1 cellular context compared by ENCODE assay signal in genomic region chr22:21759133-21759532, GRCh38.
TF ChIP-seq lines count a peak whose summit lies in the region.

No MANE protein-coding gene starts in this region.

TF ChIP-seq in GM23338, 12 proteins besides CTCF, POLR2A, EP300 and RAD21 (continued from another document):
- no peak for TF ChIP-seq ZNF462 (CRISPR knock-in tag; IDR thresholded peaks at IDR 0.05)
- TF ChIP-seq STAT1 (IDR thresholded peaks at IDR 0.05; ENCODE audit: unreplicated experiment): no peak
- TF ChIP-seq ETS1 (IDR thresholded peaks at IDR 0.05): no peak
